Comparison of ENCODE assay signal across 30 cellular contexts in genomic region chr2:58677763-58678162, GRCh38.
"Had no signal": no experiment of that assay in that cellular context is flagged by ENCODE, and none has a peak within 500 bp of the region (broad histone marks: within the 10 kb centered on the region; RNA-seq: fewer than 3 reads in every experiment).

No MANE protein-coding gene starts in this region.

- ATAC-seq: Panc1, SK-N-SH treated with all-trans-retinoic acid at 6 μM for 48 hours, T-cell had no signal

- H3K27ac ChIP-seq: PC-9, SJCRH30, SK-N-MC had no signal

- H3K9me3 ChIP-seq: MG63, SJCRH30 had no signal

- H3K4me3 Mint-ChIP-seq: T-cell had no signal

- H2AFZ ChIP-seq: PC-9 had no signal

- H3K27ac Mint-ChIP-seq: T-cell had no signal

- H3K4me1 ChIP-seq: SJCRH30 had no signal

- H3K36me3 Mint-ChIP-seq: T-cell had no signal

- H3K36me3 ChIP-seq: MG63, SJCRH30 had no signal

- H3K9me3 Mint-ChIP-seq: T-cell had no signal

- H3K4me1 Mint-ChIP-seq: T-cell had no signal

- H3K4me3 ChIP-seq: MG63, PC-9, SJCRH30, SK-N-MC had no signal

- FAIRE-seq: RCC 7860 had no signal

- DNase-seq: Kasumi-1, KG1, MG63, NCI-H1048, NCI-H1092 treated with DMSO at 0.1 percent for 48 hours, NCI-H1105 treated with DMSO at 0.1 percent for 48 hours, NCI-H1417, NCI-H1436, NCI-H146, NCI-H1694, NCI-H187, NCI-H1930, NCI-H2029 treated with DMSO at 0.1 percent for 48 hours, NCI-H2171 treated with DMSO at 0.1 percent for 48 hours, NCI-H2227 treated with DMSO at 0.1 percent for 48 hours, NCI-H345, NCI-H446, NCI-H510A treated with DMSO at 0.1 percent for 48 hours, NCI-H524 treated with DMSO at 0.1 percent for 48 hours, NCI-H526 treated with DMSO at 0.1 percent for 48 hours, NCI-H774, PC-9, Right ventricle myocardium superior, SHP77 treated with DMSO at 0.1 percent for 48 hours, SJCRH30, T-cell had no signal

- H3K27me3 ChIP-seq: MG63, SJCRH30 had no signal

- H3K4me2 ChIP-seq: PC-9 had no signal
